16 cellular contexts compared by ENCODE assay signal in the genomic region with DNA sequence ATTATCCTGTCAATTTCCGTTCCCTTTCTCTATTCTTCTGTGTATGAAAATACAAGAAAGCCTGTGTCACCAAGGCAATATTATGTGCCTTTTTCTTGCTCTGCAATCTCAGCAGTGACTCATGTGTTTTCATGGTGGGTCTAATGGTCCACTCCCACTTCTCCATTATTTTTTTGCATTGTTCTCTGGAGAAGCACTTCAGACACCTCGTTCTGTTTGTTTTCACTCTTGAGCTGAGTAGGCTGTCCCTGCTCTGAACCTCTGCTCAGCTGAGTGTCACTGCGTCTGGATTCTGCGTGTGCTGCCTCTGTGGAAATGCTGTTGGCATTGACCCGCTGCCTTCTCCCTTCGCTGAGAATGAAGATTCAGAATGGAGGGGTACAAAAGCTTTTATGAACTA.
DNase-seq lines count a peak whose midpoint lies in the region; ATAC-seq and TF ChIP-seq lines count a peak whose summit lies in the region.
"Had no signal": no experiment of that assay in that cellular context is flagged by ENCODE, and none has a peak within 500 bp of the region (broad histone marks: within the 10 kb centered on the region; RNA-seq: fewer than 3 reads in every experiment).

No MANE protein-coding gene starts in this region.

- H3K36me3 ChIP-seq in right atrium auricular region: no peaks in the 10 kb centered on the region
- H3K36me3 ChIP-seq: pancreas, uterus had no signal

- H3K4me3 ChIP-seq in right atrium auricular region: no peak overlapping the region
- H3K4me3 ChIP-seq in fibroblast of the aortic adventitia (ENCODE audit: low read depth, low read length): no peak overlapping the region
- H3K4me3 ChIP-seq: pancreas, uterus had no signal

- TF ChIP-seq CTCF in right atrium auricular region (IDR thresholded peaks at IDR 0.05) (no peak), fibroblast of the aortic adventitia (IDR thresholded peaks at IDR 0.05; ENCODE audit: insufficient read depth, low read length) (no peak), type B pancreatic cell (conservative IDR thresholded peaks at IDR 0.05) (no peak), glutamatergic neuron (IDR thresholded peaks at IDR 0.05; ENCODE audit: partially characterized antibody, unreplicated experiment) (no peak)

- no peaks in the 10 kb centered on the region for H3K27me3 Mint-ChIP-seq in type B pancreatic cell
- H3K27me3 Mint-ChIP-seq in glutamatergic neuron (ENCODE audit: unreplicated experiment): peaks cover 9% of the 10 kb centered on the region
- no peaks in the 10 kb centered on the region for H3K27me3 Mint-ChIP-seq in activated naive CD4-positive, alpha-beta T cell treated with anti-CD3 and anti-CD28 coated beads for 36 hours (ENCODE audit: low read depth)
- H3K27me3 Mint-ChIP-seq: activated CD4-positive, alpha-beta memory T cell treated with anti-CD3 and anti-CD28 coated beads for 36 hours; central memory CD8-positive, alpha-beta T cell had no signal

- H3K9me3 ChIP-seq in right atrium auricular region: no peaks in the 10 kb centered on the region
- H3K9me3 ChIP-seq: pancreas, uterus had no signal

- intact Hi-C loops in Right ventricle myocardium inferior (cut with DNase I): no loop called here
- intact Hi-C loops in activated naive CD4-positive, alpha-beta T cell treated with anti-CD3 and anti-CD28 coated beads for 36 hours (cut with micrococcal nuclease): no loop called here

- CTCF ChIA-PET in activated naive CD4-positive, alpha-beta T cell treated with anti-CD3 and anti-CD28 coated beads for 36 hours (lab: Charles Lee): no interaction called here

- H3K27ac ChIP-seq in right atrium auricular region: no peak overlapping the region
- H3K27ac ChIP-seq: pancreas, uterus had no signal

- H3K4me1 Mint-ChIP-seq in type B pancreatic cell (ENCODE audit: unreplicated experiment): peaks cover 39% of the 10 kb centered on the region
- H3K4me1 Mint-ChIP-seq in glutamatergic neuron (ENCODE audit: low read depth, unreplicated experiment): peaks cover 32% of the 10 kb centered on the region
- H3K4me1 Mint-ChIP-seq in activated naive CD4-positive, alpha-beta T cell treated with anti-CD3 and anti-CD28 coated beads for 36 hours (ENCODE audit: low read depth): peaks cover 15% of the 10 kb centered on the region

- H3K27me3 ChIP-seq in right atrium auricular region: no peaks in the 10 kb centered on the region
- H3K27me3 ChIP-seq: pancreas, uterus had no signal

- DNase-seq in Right ventricle myocardium inferior (ENCODE audit: missing footprints): no peak
- DNase-seq in right atrium auricular region (ENCODE audit: low spot score): no peak
- peak; percentile 69 for DNase-seq in NCI-H510A (lab: John Stamatoyannopoulos, UW)
- DNase-seq in fibroblast of the aortic adventitia (ENCODE audit: low read depth): peak; percentile 59
- DNase-seq in type B pancreatic cell (ENCODE audit: extremely low spot score, unreplicated experiment): no peak
- no peak for DNase-seq in glutamatergic neuron
- DNase-seq in activated naive CD4-positive, alpha-beta T cell treated with anti-CD3 and anti-CD28 coated beads for 36 hours: no peak
- DNase-seq: activated CD4-positive, alpha-beta memory T cell treated with anti-CD3 and anti-CD28 coated beads for 36 hours; KG1; NCI-H446 treated with DMSO at 0.1 percent for 48 hours; pancreas; RPMI8226; T-helper 9 cell; uterus had no signal

- H3K4me3 Mint-ChIP-seq in type B pancreatic cell (no peak overlapping the region), glutamatergic neuron (ENCODE audit: unreplicated experiment) (no peak overlapping the region)
- H3K4me3 Mint-ChIP-seq in activated naive CD4-positive, alpha-beta T cell treated with anti-CD3 and anti-CD28 coated beads for 36 hours: no peak overlapping the region
- H3K4me3 Mint-ChIP-seq: activated CD4-positive, alpha-beta memory T cell treated with anti-CD3 and anti-CD28 coated beads for 36 hours; central memory CD8-positive, alpha-beta T cell had no signal

- H3K4me1 ChIP-seq in right atrium auricular region: peaks cover 0 to 52% of the 10 kb centered on the region in 2 donors

- no peaks in the 10 kb centered on the region for H3K9me3 Mint-ChIP-seq in type B pancreatic cell
- H3K9me3 Mint-ChIP-seq in glutamatergic neuron (ENCODE audit: unreplicated experiment): peaks cover 2% of the 10 kb centered on the region
- no peaks in the 10 kb centered on the region for H3K9me3 Mint-ChIP-seq in activated naive CD4-positive, alpha-beta T cell treated with anti-CD3 and anti-CD28 coated beads for 36 hours
- H3K9me3 Mint-ChIP-seq: activated CD4-positive, alpha-beta memory T cell treated with anti-CD3 and anti-CD28 coated beads for 36 hours; central memory CD8-positive, alpha-beta T cell had no signal

- H3K27ac Mint-ChIP-seq in type B pancreatic cell (peak overlapping the region; percentile 21), glutamatergic neuron (ENCODE audit: unreplicated experiment) (no peak overlapping the region)
- no peak overlapping the region for H3K27ac Mint-ChIP-seq in activated naive CD4-positive, alpha-beta T cell treated with anti-CD3 and anti-CD28 coated beads for 36 hours
- H3K27ac Mint-ChIP-seq: activated CD4-positive, alpha-beta memory T cell treated with anti-CD3 and anti-CD28 coated beads for 36 hours had no signal

- ATAC-seq in Right ventricle myocardium inferior: peak; percentile 57
- no peak for ATAC-seq in GM21423 (IDR thresholded peaks at IDR 0.05; ENCODE audit: unreplicated experiment)

- H3K36me3 Mint-ChIP-seq in type B pancreatic cell: no peaks in the 10 kb centered on the region
- H3K36me3 Mint-ChIP-seq in glutamatergic neuron (ENCODE audit: unreplicated experiment): peaks cover 6% of the 10 kb centered on the region
- H3K36me3 Mint-ChIP-seq in activated naive CD4-positive, alpha-beta T cell treated with anti-CD3 and anti-CD28 coated beads for 36 hours (ENCODE audit: low read depth): peaks cover 3% of the 10 kb centered on the region

Comparison
In these comparisons a context has a peak if more than half of its experiments do, and no peak if none do; other contexts are left out.
1. DNase-seq: peak in NCI-H510A (single experiment) and fibroblast of the aortic adventitia (single experiment); none in Right ventricle myocardium inferior (single experiment), right atrium auricular region (single experiment), type B pancreatic cell (single experiment), glutamatergic neuron (single experiment) and activated naive CD4-positive, alpha-beta T cell treated with anti-CD3 and anti-CD28 coated beads for 36 hours (single experiment).